13 cellular contexts compared by ENCODE assay signal in genomic region chr5:38466444-38467189, GRCh38.
DNase-seq lines count a peak whose midpoint lies in the region; ATAC-seq, FAIRE-seq and TF ChIP-seq lines count a peak whose summit lies in the region.
"Had no signal": no experiment of that assay in that cellular context is flagged by ENCODE, and none has a peak within 500 bp of the region (broad histone marks: within the 10 kb centered on the region; RNA-seq: fewer than 3 reads in every experiment).

No MANE protein-coding gene starts in this region.

- no peaks in the 10 kb centered on the region for H3K36me3 ChIP-seq in right lobe of liver
- no peaks in the 10 kb centered on the region for H3K36me3 ChIP-seq in spleen
- no peaks in the 10 kb centered on the region for H3K36me3 ChIP-seq in CD4-positive, alpha-beta memory T cell (ENCODE audit: insufficient read depth, low read length)
- H3K36me3 ChIP-seq: SJCRH30 had no signal

- peak in 2 of 4 donors; percentile 28 to 37 for ATAC-seq in right lobe of liver
- ATAC-seq: stimulated activated effector memory CD8-positive, alpha-beta T cell treated with anti-CD3 and anti-CD28 coated beads, Interleukin-12 subunit alpha, Interleukin-12 subunit beta, amount 100 ng/mL, for 72 hours had no signal

- WGBS in right lobe of liver (ENCODE audit: insufficient coverage, low coverage, low lambda C conversion rate, missing lambda C conversion rate), result 65% methylated on average over 5 of the region's 23 CpGs
- WGBS in spleen, 5 donors, result 52 to 67% (median 60%) methylated on average over 21 to 23 of the region's 23 CpGs

- H3K27ac Mint-ChIP-seq in CD4-positive, alpha-beta memory T cell, result no peak overlapping the region
- no peak overlapping the region for H3K27ac Mint-ChIP-seq in mesothelial cell of epicardium
- H3K27ac Mint-ChIP-seq: stimulated activated effector memory CD8-positive, alpha-beta T cell treated with anti-CD3 and anti-CD28 coated beads, Interleukin-12 subunit alpha, Interleukin-12 subunit beta, amount 100 ng/mL, for 72 hours had no signal

- peak; percentile 89 for FAIRE-seq in HTR-8/SVneo (lab: Jason Lieb, UNC)

- H3K9me3 Mint-ChIP-seq in CD4-positive, alpha-beta memory T cell, result peaks cover 0 to 5% (median 0%) of the 10 kb centered on the region in 8 donors
- no peaks in the 10 kb centered on the region for H3K9me3 Mint-ChIP-seq in mesothelial cell of epicardium
- H3K9me3 Mint-ChIP-seq: stimulated activated effector memory CD8-positive, alpha-beta T cell treated with anti-CD3 and anti-CD28 coated beads, Interleukin-12 subunit alpha, Interleukin-12 subunit beta, amount 100 ng/mL, for 72 hours had no signal

- H3K4me3 ChIP-seq in coronary artery (peak overlapping the region; percentile 54), right lobe of liver (no peak overlapping the region), spleen (peak overlapping the region in 1 of 8 donors; percentile 13)
- H3K4me3 ChIP-seq in CD4-positive, alpha-beta memory T cell (ENCODE audit: low read length in 2 of 2), result no peak overlapping the region
- H3K4me3 ChIP-seq: SJCRH30 had no signal

- intact Hi-C loops in right lobe of liver (cut with DNase I) (no loop called here), spleen (cut with DNase I; ENCODE audit: low total_unique reads) (no loop called here)
- intact Hi-C loops in CD4-positive, alpha-beta memory T cell (cut with micrococcal nuclease), result no loop called here

- no peaks in the 10 kb centered on the region for H3K4me1 Mint-ChIP-seq in CD4-positive, alpha-beta memory T cell
- H3K4me1 Mint-ChIP-seq in mesothelial cell of epicardium, result peaks cover 14% of the 10 kb centered on the region

- H3K36me3 Mint-ChIP-seq in CD4-positive, alpha-beta memory T cell, result no peaks in the 10 kb centered on the region
- no peaks in the 10 kb centered on the region for H3K36me3 Mint-ChIP-seq in mesothelial cell of epicardium
- H3K36me3 Mint-ChIP-seq: stimulated activated effector memory CD8-positive, alpha-beta T cell treated with anti-CD3 and anti-CD28 coated beads, Interleukin-12 subunit alpha, Interleukin-12 subunit beta, amount 100 ng/mL, for 72 hours had no signal

- DNase-seq in HTR-8/SVneo (ENCODE audit: insufficient read length, low spot score), result no peak
- DNase-seq in coronary artery (ENCODE audit: low spot score), result peak; percentile 97
- peak in 1 of 3 donors; percentile 58 for DNase-seq in right lobe of liver
- no peak for DNase-seq in spleen
- no peak for DNase-seq in CD4-positive, alpha-beta memory T cell
- no peak for DNase-seq in kidney glomerular epithelial cell (lab: John Stamatoyannopoulos, UW)
- DNase-seq in NCI-H1436 (lab: John Stamatoyannopoulos, UW), result no peak
- no peak for DNase-seq in mesothelial cell of epicardium (ENCODE audit: low spot score in 2 of 2, unreplicated experiment in 2 of 2)
- DNase-seq: DND-41, NCI-H1436 treated with DMSO at 0.1 percent for 48 hours, occipital lobe, SJCRH30 had no signal

- no peaks in the 10 kb centered on the region for H3K27me3 ChIP-seq in right lobe of liver
- peaks cover 0 to 97% (median 8%) of the 10 kb centered on the region in 7 donors for H3K27me3 ChIP-seq in spleen (replicated peaks in 1 of 7)
- no peaks in the 10 kb centered on the region for H3K27me3 ChIP-seq in CD4-positive, alpha-beta memory T cell (ENCODE audit: insufficient read depth, low read length)
- H3K27me3 ChIP-seq: SJCRH30 had no signal

- H3K4me1 ChIP-seq in right lobe of liver (peaks cover 0 to 9% (median 0%) of the 10 kb centered on the region in 4 donors), spleen (peaks cover 0 to 67% (median 36%) of the 10 kb centered on the region in 6 donors)
- no peaks in the 10 kb centered on the region for H3K4me1 ChIP-seq in CD4-positive, alpha-beta memory T cell (ENCODE audit: insufficient read depth, low read length)

- TF ChIP-seq CTCF in coronary artery (IDR thresholded peaks at IDR 0.05), result no peak
- TF ChIP-seq CTCF in right lobe of liver (IDR thresholded peaks at IDR 0.05), result no peak
- no peak for TF ChIP-seq CTCF in spleen (IDR thresholded peaks at IDR 0.05 in 8 of 11, conservative IDR thresholded peaks at IDR 0.05 in 3 of 11)
- TF ChIP-seq CTCF in mesothelial cell of epicardium (IDR thresholded peaks at IDR 0.05; ENCODE audit: unreplicated experiment), result no peak

- H3K27ac ChIP-seq in coronary artery, result peak overlapping the region; percentile 94 to 96
- H3K27ac ChIP-seq in right lobe of liver, result peak overlapping the region in 2 of 3 donors; percentile 43 to 72
- peak overlapping the region; percentile 17 to 93 (median 84) for H3K27ac ChIP-seq in spleen
- H3K27ac ChIP-seq in CD4-positive, alpha-beta memory T cell (ENCODE audit: low read depth, low read length), result no peak overlapping the region
- H3K27ac ChIP-seq: SJCRH30 had no signal

- H3K9me3 ChIP-seq in right lobe of liver, result no peaks in the 10 kb centered on the region
- H3K9me3 ChIP-seq in spleen, result no peaks in the 10 kb centered on the region
- no peaks in the 10 kb centered on the region for H3K9me3 ChIP-seq in CD4-positive, alpha-beta memory T cell (ENCODE audit: control insufficient read depth in 1 of 2, low read length in 2 of 2)
- H3K9me3 ChIP-seq: SJCRH30 had no signal

- TF ChIP-seq POLR2A in right lobe of liver (IDR thresholded peaks at IDR 0.05), result no peak
- TF ChIP-seq POLR2A in spleen (IDR thresholded peaks at IDR 0.05), result no peak

- POLR2A ChIA-PET in CD4-positive, alpha-beta memory T cell (lab: Charles Lee; ENCODE audit: partially characterized antibody), result no interaction called here

- H3K27me3 Mint-ChIP-seq in CD4-positive, alpha-beta memory T cell, result peaks cover 11 to 18% of the 10 kb centered on the region in 2 donors
- no peaks in the 10 kb centered on the region for H3K27me3 Mint-ChIP-seq in mesothelial cell of epicardium (ENCODE audit: low read depth)

- CTCF ChIA-PET in CD4-positive, alpha-beta memory T cell (lab: Charles Lee; ENCODE audit: partially characterized antibody), result interaction anchor here (2.3 kb wide), 1 partner anchor 25 kb away, joined by 7 read pairs; no protein-coding TSS in a partner anchor

- H3K4me3 Mint-ChIP-seq in CD4-positive, alpha-beta memory T cell, result no peak overlapping the region
- no peak overlapping the region for H3K4me3 Mint-ChIP-seq in mesothelial cell of epicardium
- H3K4me3 Mint-ChIP-seq: stimulated activated effector memory CD8-positive, alpha-beta T cell treated with anti-CD3 and anti-CD28 coated beads, Interleukin-12 subunit alpha, Interleukin-12 subunit beta, amount 100 ng/mL, for 72 hours had no signal
